Comparison of ENCODE assay signal across 9 cellular contexts in genomic region chr16:57994778-57995177, GRCh38. TPM values are rescaled to one million over a fixed set of nuclear protein-coding genes. Genes with fewer than 3 reads are reported as not detected.
DNase-seq lines count a peak whose midpoint lies in the region; ATAC-seq and TF ChIP-seq lines count a peak whose summit lies in the region.
"Had no signal": no experiment of that assay in that cellular context is flagged by ENCODE, and none has a peak within 500 bp of the region (broad histone marks: within the 10 kb centered on the region; RNA-seq: fewer than 3 reads in every experiment).

No MANE protein-coding gene starts in this region.

- no peaks in the 10 kb centered on the region for H3K27me3 ChIP-seq in RWPE2 (ENCODE audit: insufficient read depth, poor library complexity, severe bottlenecking)
- H3K27me3 ChIP-seq in lower lobe of right lung (ENCODE audit: low read depth): no peaks in the 10 kb centered on the region
- H3K27me3 ChIP-seq: dorsolateral prefrontal cortex had no signal

- TF ChIP-seq CTCF in GM10248 (IDR thresholded peaks at IDR 0.05; ENCODE audit: control extremely low read depth, extremely low read depth, low read depth, missing control alignments) (peak; percentile 50), RWPE2 (IDR thresholded peaks at IDR 0.05; ENCODE audit: poor library complexity, severe bottlenecking) (peak; percentile 30), astrocyte of the spinal cord (IDR thresholded peaks at IDR 0.05; ENCODE audit: low read depth, low read length) (peak; percentile 47), lower lobe of right lung (IDR thresholded peaks at IDR 0.05) (peak; percentile 33)

- H3K4me3 ChIP-seq in RWPE2 (ENCODE audit: severe bottlenecking): no peak overlapping the region
- no peak overlapping the region for H3K4me3 ChIP-seq in astrocyte of the spinal cord (ENCODE audit: low read depth, low read length)
- H3K4me3 ChIP-seq in lower lobe of right lung: no peak overlapping the region
- H3K4me3 ChIP-seq: dorsolateral prefrontal cortex had no signal

- peak; percentile 84 for DNase-seq in 8988T
- DNase-seq in GM10248 (ENCODE audit: extremely low spot score): peak; percentile 59
- no peak for DNase-seq in RWPE2 (ENCODE audit: low spot score)
- peak; percentile 33 for DNase-seq in astrocyte of the spinal cord (ENCODE audit: low read depth, low spot score)
- peak; percentile 87 for DNase-seq in lower lobe of right lung
- DNase-seq in epidermal melanocyte (ENCODE audit: insufficient read length, low spot score): no peak

- CTCF ChIA-PET in GM10248 (lab: Yijun Ruan, JAX): no interaction called here

- H3K4me1 ChIP-seq in RWPE2 (ENCODE audit: insufficient read depth, poor library complexity, severe bottlenecking) (peaks cover 31% of the 10 kb centered on the region), lower lobe of right lung (peaks cover 51% of the 10 kb centered on the region)

- H3K9me3 ChIP-seq in RWPE2 (ENCODE audit: severe bottlenecking) (no peaks in the 10 kb centered on the region), lower lobe of right lung (no peaks in the 10 kb centered on the region)

- intact Hi-C loops in lower lobe of right lung (cut with DNase I): no loop called here

- H3K27ac ChIP-seq in RWPE2 (ENCODE audit: poor library complexity, severe bottlenecking) (no peak overlapping the region), lower lobe of right lung (no peak overlapping the region)

- POLR2A ChIA-PET in GM10248 (lab: Yijun Ruan, JAX): no interaction called here

- H3K36me3 ChIP-seq in RWPE2 (ENCODE audit: low read depth): peaks cover 13% of the 10 kb centered on the region
- H3K36me3 ChIP-seq in lower lobe of right lung: peaks cover 36% of the 10 kb centered on the region

- ATAC-seq in HG03342 (IDR thresholded peaks at IDR 0.05; ENCODE audit: unreplicated experiment): peak; percentile 75
- ATAC-seq in RWPE2 (ENCODE audit: low read depth): no peak
- peak; percentile 28 to 37 for ATAC-seq in lower lobe of right lung
- ATAC-seq in GM18519 (IDR thresholded peaks at IDR 0.05; ENCODE audit: low FRiP score, unreplicated experiment): no peak

- in situ Hi-C loops in astrocyte of the spinal cord (cut with HindIII; ENCODE audit: low sequenced_read_pairs): no loop called here

RNA-seq across cellular contexts. Expression of gene ZNF319, which starts 5.7 kb away (rescaled TPM):
- 11.0 TPM for total RNA-seq in lower lobe of right lung

RNA-seq across cellular contexts. Expression of gene USB1, which starts 6.4 kb away (rescaled TPM):
- 39.9 TPM for total RNA-seq in lower lobe of right lung

RNA-seq across cellular contexts. Expression of gene CNGB1, which starts 23.9 kb away (rescaled TPM):
- 0.35 TPM for total RNA-seq in lower lobe of right lung

RNA-seq across cellular contexts. Expression of gene MMP15, which starts 30.8 kb away (rescaled TPM):
- 21.5 TPM for total RNA-seq in lower lobe of right lung

Comparison
In these comparisons a context has a peak if more than half of its experiments do, and no peak if none do; other contexts are left out.
1. DNase-seq: peak in 8988T (single experiment), GM10248 (single experiment), astrocyte of the spinal cord (single experiment) and lower lobe of right lung (single experiment); none in RWPE2 (single experiment) and epidermal melanocyte (single experiment).
2. ATAC-seq: peak in HG03342 (single experiment) and lower lobe of right lung (2 of 2); none in RWPE2 (single experiment) and GM18519 (single experiment).
3. Peak in every context shown above with its lines, with median percentiles within 50 percentile points of each other: CTCF ChIP-seq.